In genomic region chrX:47327902-47328301, GRCh38 we compare ENCODE assay signal across 20 cellular contexts. TPM values are rescaled to one million over a fixed set of nuclear protein-coding genes. Genes with fewer than 3 reads are reported as not detected.
A peak's percentile ranks its signal among the peaks of the same experiment; 100 is the strongest.
DNase-seq lines count a peak whose midpoint lies in the region; FAIRE-seq and TF ChIP-seq lines count a peak whose summit lies in the region.
"Had no signal": no experiment of that assay in that cellular context is flagged by ENCODE, and none has a peak within 500 bp of the region (broad histone marks: within the 10 kb centered on the region; RNA-seq: fewer than 3 reads in every experiment).

No MANE protein-coding gene starts in this region.

- H3K27me3 ChIP-seq in tibial nerve: no peaks in the 10 kb centered on the region

- no peaks in the 10 kb centered on the region for H3K9me3 ChIP-seq in tibial nerve
- H3K9me3 ChIP-seq: A549, BLaER1, HAP-1 had no signal

- no peak for TF ChIP-seq CTCF in tibial nerve (IDR thresholded peaks at IDR 0.05)

- H3K4me1 ChIP-seq in tibial nerve: no peaks in the 10 kb centered on the region
- H3K4me1 ChIP-seq: A549, BLaER1, HAP-1 had no signal

- H3K4me3 ChIP-seq in tibial nerve: no peak overlapping the region
- H3K4me3 ChIP-seq: A549, BLaER1, GM23248, HAP-1 had no signal

- no peak for TF ChIP-seq EP300 in tibial nerve (IDR thresholded peaks at IDR 0.05)

- peak overlapping the region in 2 of 4 donors; percentile 19 to 72 for H3K27ac ChIP-seq in tibial nerve
- H3K27ac ChIP-seq: 22Rv1, A549, BLaER1, GM23248, HL-60 had no signal

- DNase-seq in NK-92 treated with Interleukin-12 subunit alpha and Interleukin-12 subunit beta, amount 100 ng/mL, for 24 hours (lab: John Stamatoyannopoulos, UW): peak; percentile 33
- no peak for DNase-seq in NK-92 (lab: John Stamatoyannopoulos, UW; ENCODE audit: unreplicated experiment)
- DNase-seq in GM19239 (ENCODE audit: insufficient read length, low spot score): no peak
- DNase-seq in mesenteric fat pad (ENCODE audit: low spot score): peak; percentile 3
- DNase-seq in tibial nerve (ENCODE audit: low spot score in 2 of 2): peak; percentile 14 to 26
- DNase-seq in HPDE6-E6E7 (ENCODE audit: extremely low spot score): no peak
- no peak for DNase-seq in AML-193 (lab: John Stamatoyannopoulos, UW)
- DNase-seq: CD4-positive, alpha-beta memory T cell; DMS153; DMS79; GDM1; GM23248; IMR-90 had no signal

- H3K36me3 ChIP-seq in tibial nerve: no peaks in the 10 kb centered on the region
- H3K36me3 ChIP-seq: BLaER1, HAP-1 had no signal

- peak; percentile 33 for FAIRE-seq in GM19239 (lab: Jason Lieb, UNC)
- FAIRE-seq: HTR-8/SVneo had no signal

- WGBS in tibial nerve, 2 donors: 47 to 64% methylated on average over 4 to 6 of the region's 6 CpGs

- no peak for TF ChIP-seq POLR2A in tibial nerve (IDR thresholded peaks at IDR 0.05)

RNA-seq across cellular contexts. Expression of gene ZNF157, which starts 42.5 kb away (rescaled TPM):
- total RNA-seq in mesenteric fat pad (not detected), tibial nerve (1 to 10 TPM in 1 of 4 donors, under 1 TPM in 3; 0.60 to 1.3 (median 0.72) TPM)
- total RNA-seq: GM23248, H4 had no signal

Comparison
In these comparisons a context has a peak if more than half of its experiments do, and no peak if none do; other contexts are left out.
1. DNase-seq: peak in NK-92 treated with Interleukin-12 subunit alpha and Interleukin-12 subunit beta, amount 100 ng/mL, for 24 hours (single experiment), mesenteric fat pad (single experiment) and tibial nerve (2 of 2); none in NK-92 (single experiment), GM19239 (single experiment), HPDE6-E6E7 (single experiment) and AML-193 (0 of 2).